19 cellular contexts compared by ENCODE assay signal in genomic region chr5:100694100-100694499, GRCh38.
A peak's percentile ranks its signal among the peaks of the same experiment; 100 is the strongest.
DNase-seq lines count a peak whose midpoint lies in the region; ATAC-seq, FAIRE-seq and TF ChIP-seq lines count a peak whose summit lies in the region.
"Had no signal": no experiment of that assay in that cellular context is flagged by ENCODE, and none has a peak within 500 bp of the region (broad histone marks: within the 10 kb centered on the region; RNA-seq: fewer than 3 reads in every experiment).

No MANE protein-coding gene starts in this region.

- no peak for TF ChIP-seq POLR2A in body of pancreas (IDR thresholded peaks at IDR 0.05)

- in situ Hi-C loops in KBM-7 (cut with MboI; ENCODE audit: low pct_unique_long_range_greater_than_20kb, low sequenced_read_pairs) = no loop called here

- no peak for TF ChIP-seq CTCF in natural killer cell (IDR thresholded peaks at IDR 0.05)
- TF ChIP-seq CTCF in pancreas (IDR thresholded peaks at IDR 0.05) = no peak
- no peak for TF ChIP-seq CTCF in body of pancreas (IDR thresholded peaks at IDR 0.05)

- H3K27me3 Mint-ChIP-seq in natural killer cell (ENCODE audit: low read depth in 2 of 2) = no peaks in the 10 kb centered on the region
- H3K27me3 Mint-ChIP-seq: B cell; CD4-positive, alpha-beta memory T cell had no signal

- H3K4me3 Mint-ChIP-seq in natural killer cell = peak overlapping the region; percentile 5
- H3K4me3 Mint-ChIP-seq: B cell; CD4-positive, alpha-beta memory T cell had no signal

- H3K4me3 ChIP-seq in pancreas = no peak overlapping the region
- H3K4me3 ChIP-seq in body of pancreas = no peak overlapping the region
- H3K4me3 ChIP-seq: SJCRH30 had no signal

- H3K27ac ChIP-seq in pancreas = no peak overlapping the region
- no peak overlapping the region for H3K27ac ChIP-seq in body of pancreas
- H3K27ac ChIP-seq: RWPE1, SJCRH30 had no signal

- no peak for DNase-seq in GM18507 (ENCODE audit: extremely low spot score, insufficient read length, low read depth)
- DNase-seq in KBM-7 = peak; percentile 26
- DNase-seq in natural killer cell = no peak
- no peak for DNase-seq in pancreas
- no peak for DNase-seq in body of pancreas
- DNase-seq in HTR-8/SVneo (ENCODE audit: insufficient read length, low spot score) = no peak
- DNase-seq: CD4-positive, alpha-beta memory T cell; DMS79 treated with DMSO at 0.1 percent for 48 hours; GF-D8; H7; Karpas-422; NCI-H1436 treated with DMSO at 0.1 percent for 48 hours; NCI-H2081; NCI-H524; SJCRH30 had no signal

- H3K4me1 ChIP-seq in pancreas (no peaks in the 10 kb centered on the region), body of pancreas (no peaks in the 10 kb centered on the region)
- H3K4me1 ChIP-seq: SJCRH30 had no signal

- intact Hi-C loops in natural killer cell (cut with micrococcal nuclease) = no loop called here
- intact Hi-C loops in pancreas (cut with DNase I) = no loop called here
- intact Hi-C loops in body of pancreas (cut with DNase I) = no loop called here

- H3K27me3 ChIP-seq in pancreas (no peaks in the 10 kb centered on the region), body of pancreas (no peaks in the 10 kb centered on the region)
- H3K27me3 ChIP-seq: SJCRH30 had no signal

- 49 to 56% methylated on average over 4 of the region's 4 CpGs for WGBS in pancreas, 2 donors
- 34 to 75% methylated on average over 4 of the region's 4 CpGs for WGBS in body of pancreas, 2 donors

- ATAC-seq in HG02840 (IDR thresholded peaks at IDR 0.05; ENCODE audit: low FRiP score, unreplicated experiment) = peak; percentile 89
- peak; percentile 42 to 89 (median 70) for ATAC-seq in natural killer cell
- ATAC-seq in pancreas = no peak
- no peak for ATAC-seq in body of pancreas
- ATAC-seq: HepG2 had no signal

- H3K9me3 ChIP-seq in pancreas (no peaks in the 10 kb centered on the region), body of pancreas (no peaks in the 10 kb centered on the region)
- H3K9me3 ChIP-seq: SJCRH30 had no signal

- FAIRE-seq in GM18507 (lab: Jason Lieb, UNC) = peak; percentile 52
- no peak for FAIRE-seq in pancreas (lab: Jason Lieb, UNC)
- no peak for FAIRE-seq in HTR-8/SVneo (lab: Jason Lieb, UNC)
- FAIRE-seq: HepG2 had no signal

- no peaks in the 10 kb centered on the region for H3K36me3 ChIP-seq in pancreas
- H3K36me3 ChIP-seq in body of pancreas (replicated peaks in 1 of 2; ENCODE audit: insufficient read depth in 1 of 2, low read depth in 2 of 2) = no peaks in the 10 kb centered on the region
- H3K36me3 ChIP-seq: SJCRH30 had no signal

- no peaks in the 10 kb centered on the region for H3K9me3 Mint-ChIP-seq in natural killer cell

- no peaks in the 10 kb centered on the region for H3K36me3 Mint-ChIP-seq in natural killer cell
- H3K36me3 Mint-ChIP-seq: CD4-positive, alpha-beta memory T cell had no signal

- no peak overlapping the region for H3K27ac Mint-ChIP-seq in natural killer cell
- H3K27ac Mint-ChIP-seq: B cell; CD4-positive, alpha-beta memory T cell had no signal

- peaks cover 8 to 9% of the 10 kb centered on the region in 2 donors for H3K4me1 Mint-ChIP-seq in natural killer cell
- H3K4me1 Mint-ChIP-seq: B cell had no signal

Comparison
In these comparisons a context has a peak if more than half of its experiments do, and no peak if none do; other contexts are left out.
1. ATAC-seq: peak in HG02840 (single experiment) and natural killer cell (3 of 3); none in pancreas (0 of 4) and body of pancreas (single experiment).